ENCODE assay signal across 17 cellular contexts in the genomic region with DNA sequence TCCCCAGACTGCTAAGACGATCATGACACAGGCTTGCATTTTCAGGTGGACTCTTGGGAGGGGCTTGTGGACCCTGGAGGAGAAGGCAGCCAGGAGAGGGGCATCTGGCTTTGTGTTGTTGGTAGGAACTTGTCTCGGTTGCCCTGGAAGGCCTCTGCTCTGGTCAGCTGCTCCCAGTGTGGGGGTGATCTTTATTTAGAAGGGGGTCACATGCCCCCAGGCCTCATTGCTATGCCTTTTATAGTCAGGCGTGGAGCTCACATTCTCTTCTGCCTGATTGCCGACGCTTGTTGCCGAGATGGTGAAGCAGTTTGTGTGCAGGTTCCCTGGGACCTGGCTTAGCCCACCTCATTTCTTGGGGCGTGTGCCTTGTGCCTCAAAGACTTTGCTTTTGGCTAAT.
DNase-seq lines count a peak whose midpoint lies in the region; ATAC-seq and TF ChIP-seq lines count a peak whose summit lies in the region.
"Had no signal": no experiment of that assay in that cellular context is flagged by ENCODE, and none has a peak within 500 bp of the region (broad histone marks: within the 10 kb centered on the region; RNA-seq: fewer than 3 reads in every experiment).

No MANE protein-coding gene starts in this region.

- H3K4me1 ChIP-seq in aorta (ENCODE audit: control insufficient read depth in 1 of 2, insufficient read depth in 2 of 2, low read length in 2 of 2) = peaks cover 0 to 9% of the 10 kb centered on the region in 2 donors

- peak overlapping the region in 1 of 2 donors; percentile 72 for H3K27ac ChIP-seq in aorta (ENCODE audit: low read depth in 1 of 2, low read length in 2 of 2)

- H3K36me3 Mint-ChIP-seq in activated naive CD8-positive, alpha-beta T cell = peaks cover 16% of the 10 kb centered on the region
- peaks cover 31% of the 10 kb centered on the region for H3K36me3 Mint-ChIP-seq in activated naive CD8-positive, alpha-beta T cell treated with anti-CD3 and anti-CD28 coated beads for 36 hours
- H3K36me3 Mint-ChIP-seq in glutamatergic neuron (ENCODE audit: unreplicated experiment) (peaks cover 11% of the 10 kb centered on the region), neural crest cell (ENCODE audit: low read depth) (peaks cover 15% of the 10 kb centered on the region)
- H3K36me3 Mint-ChIP-seq in activated T-helper 17 cell treated with anti-CD3 and anti-CD28 coated beads, Interleukin-2, amount 50 U/mL, for 72 hours (ENCODE audit: low read depth) = peaks cover 6% of the 10 kb centered on the region

- ATAC-seq in aorta (ENCODE audit: low FRiP score) = peak; percentile 62
- no peak for ATAC-seq in HG03442 (IDR thresholded peaks at IDR 0.05; ENCODE audit: unreplicated experiment)
- no peak for ATAC-seq in activated T-helper 17 cell treated with anti-CD3 and anti-CD28 coated beads, Interleukin-2, amount 50 U/mL, for 72 hours (replicated peaks)
- ATAC-seq: K562 had no signal

- no peaks in the 10 kb centered on the region for H3K27me3 ChIP-seq in aorta (ENCODE audit: control insufficient read depth in 1 of 2, insufficient read depth in 2 of 2, low read length in 1 of 2)

- peak overlapping the region; percentile 41 for H3K27ac Mint-ChIP-seq in activated naive CD8-positive, alpha-beta T cell
- no peak overlapping the region for H3K27ac Mint-ChIP-seq in activated naive CD8-positive, alpha-beta T cell treated with anti-CD3 and anti-CD28 coated beads for 36 hours
- H3K27ac Mint-ChIP-seq in glutamatergic neuron (ENCODE audit: unreplicated experiment) = peak overlapping the region; percentile 53
- H3K27ac Mint-ChIP-seq in neural crest cell (ENCODE audit: unreplicated experiment) = peak overlapping the region; percentile 79
- H3K27ac Mint-ChIP-seq in activated T-helper 17 cell treated with anti-CD3 and anti-CD28 coated beads, Interleukin-2, amount 50 U/mL, for 72 hours = no peak overlapping the region
- H3K27ac Mint-ChIP-seq: activated CD4-positive, alpha-beta memory T cell treated with anti-CD3 and anti-CD28 coated beads, Interleukin-2, amount 10 ng/mL, durations not matched to agents 7 days and 5 days; dendritic cell treated with granulocyte-macrophage colony-stimulating factor and Interleukin-4, amounts not matched to agents 40 ng/mL and 50 ng/mL, for 4 days; memory B cell had no signal

- H3K27me3 Mint-ChIP-seq in activated naive CD8-positive, alpha-beta T cell = no peaks in the 10 kb centered on the region
- no peaks in the 10 kb centered on the region for H3K27me3 Mint-ChIP-seq in activated naive CD8-positive, alpha-beta T cell treated with anti-CD3 and anti-CD28 coated beads for 36 hours
- peaks cover 4% of the 10 kb centered on the region for H3K27me3 Mint-ChIP-seq in glutamatergic neuron (ENCODE audit: unreplicated experiment)
- H3K27me3 Mint-ChIP-seq in neural crest cell (ENCODE audit: low read depth) = no peaks in the 10 kb centered on the region
- H3K27me3 Mint-ChIP-seq in activated T-helper 17 cell treated with anti-CD3 and anti-CD28 coated beads, Interleukin-2, amount 50 U/mL, for 72 hours = no peaks in the 10 kb centered on the region
- H3K27me3 Mint-ChIP-seq: activated CD4-positive, alpha-beta memory T cell treated with anti-CD3 and anti-CD28 coated beads, Interleukin-2, amount 10 ng/mL, durations not matched to agents 7 days and 5 days; dendritic cell treated with granulocyte-macrophage colony-stimulating factor and Interleukin-4, amounts not matched to agents 40 ng/mL and 50 ng/mL, for 4 days; type B pancreatic cell had no signal

- no peaks in the 10 kb centered on the region for H3K9me3 ChIP-seq in aorta (ENCODE audit: control insufficient read depth, low read length)

- WGBS in aorta, 2 donors = 19 to 20% methylated on average over 7 of the region's 7 CpGs

- H3K36me3 ChIP-seq in aorta (ENCODE audit: control insufficient read depth in 1 of 2, insufficient read depth in 2 of 2, low read length in 1 of 2) = no peaks in the 10 kb centered on the region

- H3K4me1 Mint-ChIP-seq in activated naive CD8-positive, alpha-beta T cell (ENCODE audit: low read depth) = peaks cover 69% of the 10 kb centered on the region
- H3K4me1 Mint-ChIP-seq in activated naive CD8-positive, alpha-beta T cell treated with anti-CD3 and anti-CD28 coated beads for 36 hours = peaks cover 54% of the 10 kb centered on the region
- H3K4me1 Mint-ChIP-seq in glutamatergic neuron (ENCODE audit: low read depth, unreplicated experiment) (peaks cover 45% of the 10 kb centered on the region), neural crest cell (peaks cover 61% of the 10 kb centered on the region)
- H3K4me1 Mint-ChIP-seq in activated T-helper 17 cell treated with anti-CD3 and anti-CD28 coated beads, Interleukin-2, amount 50 U/mL, for 72 hours = peaks cover 17% of the 10 kb centered on the region

- intact Hi-C loops in aorta (cut with DNase I) = no loop called here

- H3K4me3 ChIP-seq in aorta (ENCODE audit: low read length in 2 of 2) = no peak overlapping the region
- H3K4me3 ChIP-seq: K562 had no signal

- peak overlapping the region; percentile 21 for H3K4me3 Mint-ChIP-seq in activated naive CD8-positive, alpha-beta T cell
- H3K4me3 Mint-ChIP-seq in activated naive CD8-positive, alpha-beta T cell treated with anti-CD3 and anti-CD28 coated beads for 36 hours = no peak overlapping the region
- H3K4me3 Mint-ChIP-seq in glutamatergic neuron (ENCODE audit: unreplicated experiment) (no peak overlapping the region), neural crest cell (no peak overlapping the region)
- no peak overlapping the region for H3K4me3 Mint-ChIP-seq in activated T-helper 17 cell treated with anti-CD3 and anti-CD28 coated beads, Interleukin-2, amount 50 U/mL, for 72 hours
- H3K4me3 Mint-ChIP-seq: activated CD4-positive, alpha-beta memory T cell treated with anti-CD3 and anti-CD28 coated beads, Interleukin-2, amount 10 ng/mL, durations not matched to agents 7 days and 5 days; dendritic cell treated with granulocyte-macrophage colony-stimulating factor and Interleukin-4, amounts not matched to agents 40 ng/mL and 50 ng/mL, for 4 days; memory B cell; type B pancreatic cell had no signal

- no peak for TF ChIP-seq CTCF in glutamatergic neuron (IDR thresholded peaks at IDR 0.05; ENCODE audit: partially characterized antibody, unreplicated experiment)
- no peak for TF ChIP-seq CTCF in neural crest cell (conservative IDR thresholded peaks at IDR 0.05)

- H3K9me3 Mint-ChIP-seq in activated naive CD8-positive, alpha-beta T cell (ENCODE audit: low read depth) = peaks cover 3% of the 10 kb centered on the region
- H3K9me3 Mint-ChIP-seq in activated naive CD8-positive, alpha-beta T cell treated with anti-CD3 and anti-CD28 coated beads for 36 hours = peaks cover 11% of the 10 kb centered on the region
- H3K9me3 Mint-ChIP-seq in glutamatergic neuron (ENCODE audit: unreplicated experiment) (peaks cover 6% of the 10 kb centered on the region), neural crest cell (peaks cover 2% of the 10 kb centered on the region)
- peaks cover 3% of the 10 kb centered on the region for H3K9me3 Mint-ChIP-seq in activated T-helper 17 cell treated with anti-CD3 and anti-CD28 coated beads, Interleukin-2, amount 50 U/mL, for 72 hours

- DNase-seq in activated naive CD8-positive, alpha-beta T cell treated with anti-CD3 and anti-CD28 coated beads for 36 hours = no peak
- DNase-seq in glutamatergic neuron (no peak), neural crest cell (ENCODE audit: low read depth, low spot score) (no peak), aorta (no peak), mesenteric fat pad (ENCODE audit: low spot score) (no peak)
- DNase-seq: activated CD4-positive, alpha-beta memory T cell treated with anti-CD3 and anti-CD28 coated beads, Interleukin-2, amount 10 ng/mL, durations not matched to agents 7 days and 5 days; activated T-cell treated with anti-CD3 and anti-CD28 coated beads, Interleukin-2, amount 50 U/mL, for 48 hours; amniotic stem cell; NCI-H526 treated with DMSO at 0.1 percent for 48 hours; small intestine had no signal

Comparison
In these comparisons a context has a peak if more than half of its experiments do, and no peak if none do; other contexts are left out.
1. H3K27ac Mint-ChIP-seq: peak in activated naive CD8-positive, alpha-beta T cell (single experiment), glutamatergic neuron (single experiment) and neural crest cell (single experiment); none in activated naive CD8-positive, alpha-beta T cell treated with anti-CD3 and anti-CD28 coated beads for 36 hours (single experiment) and activated T-helper 17 cell treated with anti-CD3 and anti-CD28 coated beads, Interleukin-2, amount 50 U/mL, for 72 hours (single experiment).